Comparison of ENCODE assay signal across 19 cellular contexts in genomic region chr6:34714663-34715062, GRCh38. TPM values are rescaled to one million over a fixed set of nuclear protein-coding genes. Genes with fewer than 3 reads are reported as not detected.
A peak's percentile ranks its signal among the peaks of the same experiment; 100 is the strongest.
DNase-seq lines count a peak whose midpoint lies in the region; ATAC-seq and TF ChIP-seq lines count a peak whose summit lies in the region.
"Had no signal": no experiment of that assay in that cellular context is flagged by ENCODE, and none has a peak within 500 bp of the region (broad histone marks: within the 10 kb centered on the region; RNA-seq: fewer than 3 reads in every experiment).

No MANE protein-coding gene starts in this region.

- WGBS in transverse colon (ENCODE audit: low coverage in 1 of 2), 2 donors = 82 to 92% methylated on average over 3 to 4 of the region's 4 CpGs

- H3K9me3 ChIP-seq in neural progenitor cell (ENCODE audit: low read depth) (no peaks in the 10 kb centered on the region), transverse colon (no peaks in the 10 kb centered on the region)
- H3K9me3 ChIP-seq: A549, BLaER1 had no signal

- H3K36me3 ChIP-seq in neural progenitor cell (no peaks in the 10 kb centered on the region), transverse colon (no peaks in the 10 kb centered on the region)
- H3K36me3 ChIP-seq: BLaER1 had no signal

- TF ChIP-seq CTCF in neural progenitor cell (IDR thresholded peaks at IDR 0.05) (no peak), transverse colon (IDR thresholded peaks at IDR 0.05) (no peak)

- no peaks in the 10 kb centered on the region for H3K36me3 Mint-ChIP-seq in activated CD4-positive, alpha-beta T cell treated with anti-CD3 and anti-CD28 coated beads, Interleukin-2, amount 10 ng/mL, durations not matched to agents 7 days and 5 days (ENCODE audit: low read depth)
- no peaks in the 10 kb centered on the region for H3K36me3 Mint-ChIP-seq in neural progenitor cell
- H3K36me3 Mint-ChIP-seq: CD8-positive, alpha-beta T cell had no signal

- H3K9ac ChIP-seq in neural progenitor cell = no peak overlapping the region
- H3K9ac ChIP-seq: BLaER1 had no signal

- H2AFZ ChIP-seq in neural progenitor cell (replicated peaks) = no peak overlapping the region
- H2AFZ ChIP-seq: GM23338 had no signal

- POLR2A ChIA-PET in activated CD4-positive, alpha-beta T cell treated with anti-CD3 and anti-CD28 coated beads, Interleukin-2, amount 10 ng/mL, durations not matched to agents 7 days and 5 days (lab: Charles Lee) = interaction anchor here (0.6 kb wide), 1 partner anchor 188 kb away, joined by 5 read pairs; no protein-coding TSS in a partner anchor

- H3K79me2 ChIP-seq in neural progenitor cell (ENCODE audit: low read depth) = no peaks in the 10 kb centered on the region

- H3K27ac Mint-ChIP-seq in activated CD4-positive, alpha-beta T cell treated with anti-CD3 and anti-CD28 coated beads, Interleukin-2, amount 10 ng/mL, durations not matched to agents 7 days and 5 days = peak overlapping the region; percentile 68
- H3K27ac Mint-ChIP-seq in neural progenitor cell = peak overlapping the region; percentile 76
- H3K27ac Mint-ChIP-seq: CD8-positive, alpha-beta T cell; GM23338; HFFc6 had no signal

- H3K27me3 Mint-ChIP-seq in activated CD4-positive, alpha-beta T cell treated with anti-CD3 and anti-CD28 coated beads, Interleukin-2, amount 10 ng/mL, durations not matched to agents 7 days and 5 days = peaks cover 6% of the 10 kb centered on the region
- H3K27me3 Mint-ChIP-seq in neural progenitor cell (ENCODE audit: insufficient read depth, low read depth) = peaks cover 5% of the 10 kb centered on the region

- CTCF ChIA-PET in activated CD4-positive, alpha-beta T cell treated with anti-CD3 and anti-CD28 coated beads, Interleukin-2, amount 10 ng/mL, durations not matched to agents 7 days and 5 days (lab: Charles Lee) = no interaction called here

- H3K4me3 ChIP-seq in neural progenitor cell (no peak overlapping the region), transverse colon (no peak overlapping the region)
- H3K4me3 ChIP-seq: A549, BLaER1, GM23338 had no signal

- H4K20me1 ChIP-seq in neural progenitor cell (ENCODE audit: low read depth) = no peaks in the 10 kb centered on the region
- H4K20me1 ChIP-seq: BLaER1 had no signal

- H3K27ac ChIP-seq in neural progenitor cell = no peak overlapping the region
- no peak overlapping the region for H3K27ac ChIP-seq in transverse colon
- H3K27ac ChIP-seq: 22Rv1, BLaER1 had no signal

- no peaks in the 10 kb centered on the region for H3F3A ChIP-seq in neural progenitor cell (ENCODE audit: low read depth)

- DNase-seq in activated CD4-positive, alpha-beta T cell treated with anti-CD3 and anti-CD28 coated beads, Interleukin-2, amount 10 ng/mL, durations not matched to agents 7 days and 5 days = no peak
- DNase-seq in activated CD4-positive, alpha-beta T cell treated with anti-CD3 and anti-CD28 coated beads, Interleukin-2, amount 50 U/mL, for 48 hours = no peak
- DNase-seq in NCI-H226 (peak; percentile 46), neural progenitor cell (ENCODE audit: low spot score) (no peak), NCI-H69 (lab: John Stamatoyannopoulos, UW) (no peak), transverse colon (no peak)
- DNase-seq: AML-193; Calu3; CD8-positive, alpha-beta T cell; DMS79 treated with DMSO at 0.1 percent for 48 hours; EL; HCEC 1CT; HFFc6 had no signal

- ATAC-seq in esophagus mucosa = peak; percentile 81
- ATAC-seq in HG03095 (IDR thresholded peaks at IDR 0.05; ENCODE audit: unreplicated experiment) = no peak
- ATAC-seq: CD8-positive, alpha-beta T cell; GM23338 had no signal

- intact Hi-C loops in transverse colon (cut with DNase I; ENCODE audit: low total_unique reads) = no loop called here

- TF ChIP-seq EP300 in transverse colon (IDR thresholded peaks at IDR 0.05; ENCODE audit: low read depth) = no peak

- no peaks in the 10 kb centered on the region for H3K9me3 Mint-ChIP-seq in activated CD4-positive, alpha-beta T cell treated with anti-CD3 and anti-CD28 coated beads, Interleukin-2, amount 10 ng/mL, durations not matched to agents 7 days and 5 days
- no peaks in the 10 kb centered on the region for H3K9me3 Mint-ChIP-seq in neural progenitor cell
- H3K9me3 Mint-ChIP-seq: CD8-positive, alpha-beta T cell; GM23338; HFFc6 had no signal

- H3K4me1 Mint-ChIP-seq in activated CD4-positive, alpha-beta T cell treated with anti-CD3 and anti-CD28 coated beads, Interleukin-2, amount 10 ng/mL, durations not matched to agents 7 days and 5 days = no peaks in the 10 kb centered on the region
- H3K4me1 Mint-ChIP-seq in neural progenitor cell = peaks cover 10% of the 10 kb centered on the region

- TF ChIP-seq POLR2A in transverse colon (IDR thresholded peaks at IDR 0.05) = no peak

- H3K4me1 ChIP-seq in neural progenitor cell = no peaks in the 10 kb centered on the region
- H3K4me1 ChIP-seq in transverse colon = peaks cover 0 to 2% (median under 1%) of the 10 kb centered on the region in 4 donors
- H3K4me1 ChIP-seq: BLaER1 had no signal

- peaks cover 5% of the 10 kb centered on the region for H3K27me3 ChIP-seq in neural progenitor cell
- no peaks in the 10 kb centered on the region for H3K27me3 ChIP-seq in transverse colon
- H3K27me3 ChIP-seq: BLaER1 had no signal

- in situ Hi-C loops in transverse colon (cut with MboI; ENCODE audit: low pct_ligation_motif_present in 1 of 4, low pct_unique_long_range_greater_than_20kb in 1 of 4, low sequenced_read_pairs in 3 of 4) = no loop called here

- H3K4me3 Mint-ChIP-seq in activated CD4-positive, alpha-beta T cell treated with anti-CD3 and anti-CD28 coated beads, Interleukin-2, amount 10 ng/mL, durations not matched to agents 7 days and 5 days = no peak overlapping the region
- peak overlapping the region; percentile 46 for H3K4me3 Mint-ChIP-seq in neural progenitor cell
- H3K4me3 Mint-ChIP-seq: CD8-positive, alpha-beta T cell; GM23338; HFFc6 had no signal

- H3K4me2 ChIP-seq in neural progenitor cell = no peak overlapping the region
- H3K4me2 ChIP-seq: BLaER1, GM23338 had no signal

RNA-seq across cellular contexts. Expression of gene ILRUN, which starts 18.1 kb away (rescaled TPM):
- 10 to 100 TPM; 68.0 to 72.0 TPM for total RNA-seq in activated CD4-positive, alpha-beta T cell treated with anti-CD3 and anti-CD28 coated beads, Interleukin-2, amount 10 ng/mL, durations not matched to agents 7 days and 5 days
- total RNA-seq in esophagus mucosa (49.0 TPM), neural progenitor cell (ENCODE audit: low replicate concordance) (33.2 and 41.8 TPM in 2 replicates), transverse colon (10 to 100 TPM; 34.8 to 81.0 (median 52.9) TPM)

RNA-seq across cellular contexts. Expression of gene SNRPC, which starts 42.6 kb away (rescaled TPM):
- 100 to 1,000 TPM; 124 to 146 TPM for total RNA-seq in activated CD4-positive, alpha-beta T cell treated with anti-CD3 and anti-CD28 coated beads, Interleukin-2, amount 10 ng/mL, durations not matched to agents 7 days and 5 days
- total RNA-seq in esophagus mucosa (63.4 TPM), neural progenitor cell (ENCODE audit: low replicate concordance) (89.7 and 149 TPM in 2 replicates), transverse colon (100 to 1,000 TPM in 1 of 4 donors, 10 to 100 TPM in 3; 33.3 to 169 (median 39.4) TPM)
